ENCODE assay signal across 8 cellular contexts in genomic region chr7:73719806-73720169, GRCh38. TPM values are rescaled to one million over a fixed set of nuclear protein-coding genes. Genes with fewer than 3 reads are reported as not detected.
DNase-seq lines count a peak whose midpoint lies in the region; ATAC-seq, FAIRE-seq and TF ChIP-seq lines count a peak whose summit lies in the region.

No MANE protein-coding gene starts in this region.

- H3K27me3 Mint-ChIP-seq in glutamatergic neuron (ENCODE audit: unreplicated experiment), result peaks cover 9% of the 10 kb centered on the region

- H3K27ac Mint-ChIP-seq in glutamatergic neuron (ENCODE audit: unreplicated experiment), result peak overlapping the region; percentile 70

- H3K36me3 Mint-ChIP-seq in glutamatergic neuron (ENCODE audit: unreplicated experiment), result no peaks in the 10 kb centered on the region

- DNase-seq in RWPE1 (ENCODE audit: low spot score) (no peak), glutamatergic neuron (no peak), smooth muscle cell (lab: John Stamatoyannopoulos, UW; ENCODE audit: unreplicated experiment) (no peak), D721Med (ENCODE audit: insufficient read length, low spot score) (no peak), NCI-H1048 (lab: John Stamatoyannopoulos, UW) (no peak), NCI-H1694 treated with DMSO at 0.1 percent for 48 hours (lab: John Stamatoyannopoulos, UW) (no peak), SK-N-DZ (ENCODE audit: low spot score) (no peak)

- peak; percentile 23 for ATAC-seq in GM21529 (IDR thresholded peaks at IDR 0.05; ENCODE audit: unreplicated experiment)

- H3K9ac ChIP-seq in smooth muscle cell (ENCODE audit: low read depth), result no peak overlapping the region

- H3K79me2 ChIP-seq in smooth muscle cell (ENCODE audit: low read depth), result peaks cover 21% of the 10 kb centered on the region

- H3F3A ChIP-seq in smooth muscle cell (ENCODE audit: low read depth), result peaks cover 2% of the 10 kb centered on the region

- H3K27me3 ChIP-seq in smooth muscle cell (ENCODE audit: low read depth), result no peaks in the 10 kb centered on the region

- H3K9me3 ChIP-seq in smooth muscle cell (replicated peaks; ENCODE audit: low read depth), result no peaks in the 10 kb centered on the region

- WGBS in smooth muscle cell (ENCODE audit: low lambda C conversion rate), result 9% methylated on average over 16 of the region's 16 CpGs

- no peak overlapping the region for H2AFZ ChIP-seq in smooth muscle cell (ENCODE audit: low read depth)

- H3K4me3 ChIP-seq in smooth muscle cell, result peak overlapping the region; percentile 48

- H3K4me3 Mint-ChIP-seq in glutamatergic neuron (ENCODE audit: unreplicated experiment), result peak overlapping the region; percentile 84

- peaks cover 4% of the 10 kb centered on the region for H3K9me3 Mint-ChIP-seq in glutamatergic neuron (ENCODE audit: unreplicated experiment)

- FAIRE-seq in D721Med (lab: Jason Lieb, UNC), result no peak

- no peaks in the 10 kb centered on the region for H3K36me3 ChIP-seq in smooth muscle cell (ENCODE audit: low read depth)

- H3K4me1 Mint-ChIP-seq in glutamatergic neuron (ENCODE audit: low read depth, unreplicated experiment), result peaks cover 7% of the 10 kb centered on the region

- H3K27ac ChIP-seq in RWPE1 (peak overlapping the region; percentile 89), smooth muscle cell (ENCODE audit: low read depth) (no peak overlapping the region)

- TF ChIP-seq CTCF in RWPE1 (conservative IDR thresholded peaks at IDR 0.05; ENCODE audit: low read depth) (no peak), glutamatergic neuron (IDR thresholded peaks at IDR 0.05; ENCODE audit: partially characterized antibody, unreplicated experiment) (no peak), smooth muscle cell (IDR thresholded peaks at IDR 0.05; ENCODE audit: borderline replicate concordance, insufficient read depth, poor library complexity, severe bottlenecking) (no peak), D721Med (IDR thresholded peaks at IDR 0.05; ENCODE audit: insufficient read depth, missing control alignments) (no peak)

- peaks cover 36% of the 10 kb centered on the region for H4K20me1 ChIP-seq in smooth muscle cell (ENCODE audit: low read depth)

- H3K4me1 ChIP-seq in smooth muscle cell (ENCODE audit: low read depth), result no peaks in the 10 kb centered on the region

- peak overlapping the region; percentile 84 for H3K4me2 ChIP-seq in smooth muscle cell

- CTCF ChIA-PET in RWPE1 (lab: Yijun Ruan, JAX), result interaction anchor here (0.6 to 1.7 kb wide), 5 partner anchors 9 to 219 kb away, joined by 3 to 9 read pairs (median 3); no protein-coding TSS in a partner anchor

- POLR2A ChIA-PET in RWPE1 (lab: Yijun Ruan, JAX; ENCODE audit: low non-redundant PET), result no interaction called here

RNA-seq across cellular contexts. Expression of gene STX1A, which starts 0.3 kb away (rescaled TPM):
- 119 TPM for total RNA-seq in glutamatergic neuron (ENCODE audit: unreplicated experiment)
- 14.3 and 18.3 TPM in 2 replicates for total RNA-seq in smooth muscle cell
- 7.5 and 18.0 TPM in 2 replicates for polyA plus RNA-seq in smooth muscle cell
- polyA plus RNA-seq in SK-N-DZ (2014; cell fraction: cytosol; rRNA removed), result 21.1 and 30.9 TPM in 2 replicates
- 120 and 134 TPM in 2 replicates for polyA plus RNA-seq in SK-N-DZ (2014; cell fraction: nucleus; rRNA removed)

RNA-seq across cellular contexts. Expression of gene ABHD11, which starts 18.8 kb away (rescaled TPM):
- 13.9 TPM for total RNA-seq in glutamatergic neuron (ENCODE audit: unreplicated experiment)
- 3.4 and 16.5 TPM in 2 replicates for total RNA-seq in smooth muscle cell
- polyA plus RNA-seq in smooth muscle cell, result 14.1 and 19.9 TPM in 2 replicates
- polyA plus RNA-seq in SK-N-DZ (2014; cell fraction: cytosol; rRNA removed), result 5.8 and 7.9 TPM in 2 replicates
- 2.4 and 6.5 TPM in 2 replicates for polyA plus RNA-seq in SK-N-DZ (2014; cell fraction: nucleus; rRNA removed)

RNA-seq across cellular contexts. Expression of gene BUD23, which starts 36.4 kb away (rescaled TPM):
- total RNA-seq in glutamatergic neuron (ENCODE audit: unreplicated experiment) (42.6 TPM), smooth muscle cell (35.6 and 43.0 TPM in 2 replicates)
- polyA plus RNA-seq in smooth muscle cell, result 114 and 116 TPM in 2 replicates
- polyA plus RNA-seq in SK-N-DZ (2014; cell fraction: cytosol; rRNA removed), result 54.7 and 61.5 TPM in 2 replicates
- 31.6 and 34.5 TPM in 2 replicates for polyA plus RNA-seq in SK-N-DZ (2014; cell fraction: nucleus; rRNA removed)

RNA-seq across cellular contexts. Expression of gene DNAJC30, which starts 36.5 kb away (rescaled TPM):
- total RNA-seq in glutamatergic neuron (ENCODE audit: unreplicated experiment) (8.4 TPM), smooth muscle cell (1.2 and 1.4 TPM in 2 replicates)
- 4.6 and 6.2 TPM in 2 replicates for polyA plus RNA-seq in smooth muscle cell
- 1.4 and 2.0 TPM in 2 replicates for polyA plus RNA-seq in SK-N-DZ (2014; cell fraction: cytosol; rRNA removed)
- 1.1 and 2.0 TPM in 2 replicates for polyA plus RNA-seq in SK-N-DZ (2014; cell fraction: nucleus; rRNA removed)

RNA-seq across cellular contexts. Expression of gene CLDN3, which starts 50.3 kb away (rescaled TPM):
- total RNA-seq in glutamatergic neuron (ENCODE audit: unreplicated experiment) (not detected), smooth muscle cell (not detected in 2 replicates)
- 0.16 and 1.8 TPM in 2 replicates for polyA plus RNA-seq in smooth muscle cell
- polyA plus RNA-seq in SK-N-DZ (2014; cell fraction: cytosol; rRNA removed), result not detected in 2 replicates
- polyA plus RNA-seq in SK-N-DZ (2014; cell fraction: nucleus; rRNA removed), result not detected in 2 replicates
